In the genomic region with DNA sequence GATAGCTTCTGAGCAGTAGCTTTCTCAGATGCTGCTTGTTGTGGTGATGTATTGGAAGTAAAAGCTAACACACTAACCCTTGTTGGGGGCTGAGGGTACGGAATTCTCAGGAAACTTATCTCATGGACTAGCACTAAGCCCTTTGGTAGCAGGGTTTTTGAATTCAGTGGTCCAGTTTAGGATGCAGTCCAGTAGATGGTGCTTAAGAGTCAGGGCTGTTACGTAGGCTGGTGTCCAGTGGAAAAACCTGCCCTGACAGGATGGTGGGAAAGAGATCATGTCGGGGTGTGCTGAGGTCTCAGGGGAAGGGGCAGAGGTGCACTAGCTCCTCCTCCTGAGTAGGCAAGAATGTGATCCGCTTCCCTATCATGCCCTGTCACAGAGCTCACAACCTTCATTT, we compare ENCODE assay signal across 1 cellular context. TPM values are rescaled to one million over a fixed set of nuclear protein-coding genes. Genes with fewer than 3 reads are reported as not detected.
"Had no signal": no experiment of that assay in that cellular context is flagged by ENCODE, and none has a peak within 500 bp of the region (broad histone marks: within the 10 kb centered on the region; RNA-seq: fewer than 3 reads in every experiment).

No MANE protein-coding gene starts in this region.

RNA-seq across cellular contexts. Expression of a gene that starts 59.6 kb away (rescaled TPM):
- total RNA-seq: ascending aorta had no signal
